18 cellular contexts compared by ENCODE assay signal in the genomic region with DNA sequence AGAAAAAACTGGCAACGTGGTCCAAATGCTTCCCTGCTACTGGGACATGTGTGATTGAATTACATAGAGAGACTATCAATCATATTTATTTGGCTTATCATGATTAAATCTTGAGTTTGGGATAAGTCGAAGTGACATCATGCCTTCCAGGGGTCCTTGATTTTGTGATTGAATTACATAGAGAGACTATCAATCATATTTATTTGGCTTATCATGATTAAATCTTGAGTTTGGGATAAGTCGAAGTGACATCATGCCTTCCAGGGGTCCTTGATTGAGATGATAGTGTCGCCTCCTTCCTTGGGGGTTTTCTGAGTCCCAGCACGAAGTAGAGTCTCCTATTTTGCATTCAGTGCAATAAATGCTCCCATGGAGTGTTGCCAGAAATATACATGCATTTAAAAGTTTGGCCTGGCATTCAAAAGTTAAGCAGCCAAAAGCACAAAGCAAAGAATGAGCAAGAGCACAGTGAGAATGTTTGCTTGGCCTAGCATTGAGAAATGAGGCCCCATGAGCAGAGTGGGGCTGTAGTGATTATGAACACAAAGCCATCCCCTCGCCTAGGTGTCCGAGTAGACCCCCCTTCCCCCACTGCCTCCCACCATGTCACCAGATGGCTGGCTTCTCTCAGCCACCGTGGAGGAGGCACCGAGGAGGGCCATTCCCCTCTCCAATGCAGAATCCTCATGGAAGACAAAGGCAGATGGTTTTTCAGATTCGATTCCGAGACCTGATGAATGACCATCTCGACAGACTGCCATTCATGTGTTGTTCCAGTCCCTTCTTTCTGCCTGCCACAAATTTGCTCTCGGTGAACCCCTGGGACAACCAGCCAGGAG. TPM values are rescaled to one million over a fixed set of nuclear protein-coding genes. Genes with fewer than 3 reads are reported as not detected.
DNase-seq lines count a peak whose midpoint lies in the region; ATAC-seq and TF ChIP-seq lines count a peak whose summit lies in the region.
"Had no signal": no experiment of that assay in that cellular context is flagged by ENCODE, and none has a peak within 500 bp of the region (broad histone marks: within the 10 kb centered on the region; RNA-seq: fewer than 3 reads in every experiment).

No MANE protein-coding gene starts in this region.

- CTCF ChIA-PET in SK-N-SH (lab: Yijun Ruan, JAX) (interaction anchor here (1.8 to 1.9 kb wide), 2 partner anchors 204 to 206 kb away, joined by 5 to 6 read pairs; no protein-coding TSS in a partner anchor), HEK293T (lab: Yijun Ruan, JAX) (interaction anchor here (0.8 to 1.9 kb wide), 2 partner anchors 15 to 60 kb away, joined by 3 to 8 read pairs; no protein-coding TSS in a partner anchor)

- H3K9me3 Mint-ChIP-seq in endodermal cell = no peaks in the 10 kb centered on the region
- H3K9me3 Mint-ChIP-seq in neural progenitor cell = no peaks in the 10 kb centered on the region

- H4K20me1 ChIP-seq in SK-N-SH (ENCODE audit: insufficient read depth) (no peaks in the 10 kb centered on the region), smooth muscle cell (ENCODE audit: low read depth) (no peaks in the 10 kb centered on the region), neural progenitor cell (ENCODE audit: low read depth) (no peaks in the 10 kb centered on the region)

- no peak for TF ChIP-seq RAD21 in SK-N-SH (IDR thresholded peaks at IDR 0.05; ENCODE audit: low read length)

- H3K27me3 Mint-ChIP-seq in endodermal cell (ENCODE audit: insufficient read depth) = peaks cover 8% of the 10 kb centered on the region
- peaks cover 2% of the 10 kb centered on the region for H3K27me3 Mint-ChIP-seq in neural progenitor cell (ENCODE audit: insufficient read depth, low read depth)

- no peaks in the 10 kb centered on the region for H3K36me3 ChIP-seq in SK-N-SH (replicated peaks in 1 of 2; ENCODE audit: control insufficient read depth in 1 of 2, insufficient read depth in 2 of 2, low read length in 1 of 2)
- no peaks in the 10 kb centered on the region for H3K36me3 ChIP-seq in endodermal cell (ENCODE audit: control insufficient read depth, insufficient read depth, low read length)
- H3K36me3 ChIP-seq in smooth muscle cell (ENCODE audit: low read depth) = no peaks in the 10 kb centered on the region
- H3K36me3 ChIP-seq in neural progenitor cell = no peaks in the 10 kb centered on the region
- H3K36me3 ChIP-seq: SJSA1 had no signal

- H3K4me3 ChIP-seq in SK-N-SH (ENCODE audit: low read depth in 2 of 2, low read length in 1 of 2) (no peak overlapping the region), endodermal cell (ENCODE audit: low read length) (no peak overlapping the region), smooth muscle cell (no peak overlapping the region), neural progenitor cell (no peak overlapping the region)
- H3K4me3 ChIP-seq: PC-9, SJSA1 had no signal

- no peaks in the 10 kb centered on the region for H3K9me2 ChIP-seq in SK-N-SH

- no peaks in the 10 kb centered on the region for H3K27me3 ChIP-seq in SK-N-SH (ENCODE audit: insufficient read depth)
- H3K27me3 ChIP-seq in endodermal cell (ENCODE audit: control insufficient read depth, insufficient read depth, low read length, poor library complexity, severe bottlenecking) = no peaks in the 10 kb centered on the region
- no peaks in the 10 kb centered on the region for H3K27me3 ChIP-seq in smooth muscle cell (ENCODE audit: low read depth)
- no peaks in the 10 kb centered on the region for H3K27me3 ChIP-seq in neural progenitor cell
- H3K27me3 ChIP-seq: SJSA1 had no signal

- H3K4me3 Mint-ChIP-seq in endodermal cell = no peak overlapping the region
- H3K4me3 Mint-ChIP-seq in neural progenitor cell = no peak overlapping the region

- H3K4me2 ChIP-seq in SK-N-SH (no peak overlapping the region), smooth muscle cell (peak overlapping the region; percentile 11), neural progenitor cell (no peak overlapping the region)

- H3K27ac ChIP-seq in SK-N-SH (ENCODE audit: low read depth in 2 of 2, low read length in 1 of 2) (no peak overlapping the region), endodermal cell (ENCODE audit: low read depth, low read length) (peak overlapping the region; percentile 82), smooth muscle cell (ENCODE audit: low read depth) (peak overlapping the region; percentile 57), neural progenitor cell (no peak overlapping the region)
- H3K27ac ChIP-seq: SJSA1 had no signal

- no peaks in the 10 kb centered on the region for H3K79me2 ChIP-seq in SK-N-SH (ENCODE audit: insufficient read depth)
- no peaks in the 10 kb centered on the region for H3K79me2 ChIP-seq in smooth muscle cell (ENCODE audit: low read depth)
- H3K79me2 ChIP-seq in neural progenitor cell (ENCODE audit: low read depth) = no peaks in the 10 kb centered on the region

- H3K9me3 ChIP-seq in SK-N-SH (no peaks in the 10 kb centered on the region), endodermal cell (ENCODE audit: control insufficient read depth, low read length) (no peaks in the 10 kb centered on the region), smooth muscle cell (replicated peaks; ENCODE audit: low read depth) (no peaks in the 10 kb centered on the region), neural progenitor cell (ENCODE audit: low read depth) (no peaks in the 10 kb centered on the region)
- H3K9me3 ChIP-seq: SJSA1 had no signal

- H3K4me1 ChIP-seq in SK-N-SH (ENCODE audit: control insufficient read depth in 1 of 2, insufficient read depth in 2 of 2, low read depth in 1 of 2, low read length in 1 of 2) = peaks cover 0 to 14% of the 10 kb centered on the region in 2 experiments; a peak in 2 of 4 replicates
- H3K4me1 ChIP-seq in endodermal cell (ENCODE audit: control insufficient read depth, insufficient read depth, low read length) = no peaks in the 10 kb centered on the region
- no peaks in the 10 kb centered on the region for H3K4me1 ChIP-seq in smooth muscle cell (ENCODE audit: low read depth)
- no peaks in the 10 kb centered on the region for H3K4me1 ChIP-seq in neural progenitor cell

- WGBS in SK-N-SH (ENCODE audit: low lambda C conversion rate) = 68% methylated on average over 12 of the region's 13 CpGs
- 89 to 92% methylated on average over 8 to 13 of the region's 13 CpGs for WGBS in endodermal cell (ENCODE audit: insufficient coverage in 1 of 2, insufficient read length in 1 of 2), 2 experiments
- 96% methylated on average over 13 of the region's 13 CpGs for WGBS in smooth muscle cell (ENCODE audit: low lambda C conversion rate)

- TF ChIP-seq EP300 in SK-N-SH (IDR thresholded peaks at IDR 0.05; ENCODE audit: borderline replicate concordance in 1 of 2, low read depth in 1 of 2, low read length in 1 of 2) = no peak

- ATAC-seq in SK-N-SH treated with all-trans-retinoic acid at 6 μM for 48 hours (no peak), HG03520 (IDR thresholded peaks at IDR 0.05; ENCODE audit: unreplicated experiment) (no peak), GM18870 (IDR thresholded peaks at IDR 0.05; ENCODE audit: unreplicated experiment) (no peak)

- H3F3A ChIP-seq in SK-N-SH (replicated peaks; ENCODE audit: insufficient read depth) (no peaks in the 10 kb centered on the region), smooth muscle cell (ENCODE audit: low read depth) (no peaks in the 10 kb centered on the region), neural progenitor cell (ENCODE audit: low read depth) (no peaks in the 10 kb centered on the region)

- H3K27ac Mint-ChIP-seq in endodermal cell (no peak overlapping the region), neural progenitor cell (no peak overlapping the region)

- H2AFZ ChIP-seq in SK-N-SH (ENCODE audit: low read depth) = no peak overlapping the region
- H2AFZ ChIP-seq in smooth muscle cell (ENCODE audit: low read depth) = no peak overlapping the region
- no peak overlapping the region for H2AFZ ChIP-seq in neural progenitor cell (replicated peaks)
- H2AFZ ChIP-seq: PC-9 had no signal

- H3K4me1 Mint-ChIP-seq in endodermal cell = peaks cover 6% of the 10 kb centered on the region
- H3K4me1 Mint-ChIP-seq in neural progenitor cell = peaks cover 15% of the 10 kb centered on the region

- DNase-seq in SK-N-SH = no peak
- no peak for DNase-seq in HEK293T (ENCODE audit: extremely low spot score)
- DNase-seq in endodermal cell = no peak
- DNase-seq in smooth muscle cell (lab: John Stamatoyannopoulos, UW; ENCODE audit: unreplicated experiment) = no peak
- DNase-seq in neural progenitor cell (ENCODE audit: low spot score) = no peak
- DNase-seq: 8988T, C1 segment of cervical spinal cord, DND-41, Karpas-422, NCI-H1105 treated with DMSO at 0.1 percent for 48 hours, NCI-H187, NCI-H226, NCI-H526 treated with DMSO at 0.1 percent for 48 hours, PC-9 had no signal

- no peak for TF ChIP-seq CTCF in SK-N-SH (IDR thresholded peaks at IDR 0.05)
- no peak for TF ChIP-seq CTCF in endodermal cell (conservative IDR thresholded peaks at IDR 0.05)
- no peak for TF ChIP-seq CTCF in smooth muscle cell (IDR thresholded peaks at IDR 0.05; ENCODE audit: borderline replicate concordance, insufficient read depth, poor library complexity, severe bottlenecking)
- no peak for TF ChIP-seq CTCF in neural progenitor cell (IDR thresholded peaks at IDR 0.05)

- POLR2A ChIA-PET in SK-N-SH (lab: Yijun Ruan, JAX) (no interaction called here), HEK293T (lab: Yijun Ruan, JAX) (interaction anchor here (1.5 kb wide), 1 partner anchor 15 kb away, joined by 3 read pairs; no protein-coding TSS in a partner anchor)

- H3K36me3 Mint-ChIP-seq in endodermal cell (ENCODE audit: low read depth) (no peaks in the 10 kb centered on the region), neural progenitor cell (no peaks in the 10 kb centered on the region)

- H3K9ac ChIP-seq in SK-N-SH = no peak overlapping the region
- H3K9ac ChIP-seq in endodermal cell (ENCODE audit: extremely low read depth, low read length, poor library complexity, severe bottlenecking) = no peak overlapping the region
- no peak overlapping the region for H3K9ac ChIP-seq in smooth muscle cell (ENCODE audit: low read depth)
- H3K9ac ChIP-seq in neural progenitor cell = no peak overlapping the region

TF ChIP-seq in SK-N-SH, 30 proteins besides CTCF, POLR2A, EP300 and RAD21 (continues in another document):
- no peak for TF ChIP-seq SIN3A (IDR thresholded peaks at IDR 0.05; ENCODE audit: borderline replicate concordance, low read depth, low read length)
- TF ChIP-seq ELF1 (IDR thresholded peaks at IDR 0.05) = no peak

TF ChIP-seq in HEK293T, 16 proteins besides CTCF, POLR2A, EP300 and RAD21 (continues in another document):
- no peak for TF ChIP-seq ELF4 (IDR thresholded peaks at IDR 0.05)

RNA-seq across cellular contexts. Expression of a gene that starts 58.7 kb away (rescaled TPM):
- polyA plus RNA-seq in SK-N-SH (2012; rRNA removed) (5.8 and 7.4 TPM in 2 replicates), smooth muscle cell (25.2 and 32.0 TPM in 2 replicates)
- 8.9 and 10.1 TPM in 2 replicates for polyA plus RNA-seq in SK-N-SH (2012; cell fraction: cytosol; rRNA removed)
- polyA plus RNA-seq in SK-N-SH (2012; cell fraction: nucleus; rRNA removed) = 2.9 and 4.5 TPM in 2 replicates
- total RNA-seq in endodermal cell (10 to 100 TPM; 16.5 to 22.3 TPM), smooth muscle cell (46.6 and 59.2 TPM in 2 replicates), neural progenitor cell (ENCODE audit: low replicate concordance) (16.9 and 20.0 TPM in 2 replicates)
- polyA plus RNA-seq in endodermal cell (2013, experiment 1 of 2) = 29.4 TPM
- 26.9 TPM for polyA plus RNA-seq in endodermal cell (2013, experiment 2 of 2)

Comparison
In these comparisons a context has a peak if more than half of its experiments do, and no peak if none do; other contexts are left out.
1. H3K27ac ChIP-seq: peak in endodermal cell (single experiment) and smooth muscle cell (single experiment); none in SK-N-SH (0 of 2) and neural progenitor cell (single experiment).